Comparison of ENCODE assay signal across 2 cellular contexts in the genomic region with DNA sequence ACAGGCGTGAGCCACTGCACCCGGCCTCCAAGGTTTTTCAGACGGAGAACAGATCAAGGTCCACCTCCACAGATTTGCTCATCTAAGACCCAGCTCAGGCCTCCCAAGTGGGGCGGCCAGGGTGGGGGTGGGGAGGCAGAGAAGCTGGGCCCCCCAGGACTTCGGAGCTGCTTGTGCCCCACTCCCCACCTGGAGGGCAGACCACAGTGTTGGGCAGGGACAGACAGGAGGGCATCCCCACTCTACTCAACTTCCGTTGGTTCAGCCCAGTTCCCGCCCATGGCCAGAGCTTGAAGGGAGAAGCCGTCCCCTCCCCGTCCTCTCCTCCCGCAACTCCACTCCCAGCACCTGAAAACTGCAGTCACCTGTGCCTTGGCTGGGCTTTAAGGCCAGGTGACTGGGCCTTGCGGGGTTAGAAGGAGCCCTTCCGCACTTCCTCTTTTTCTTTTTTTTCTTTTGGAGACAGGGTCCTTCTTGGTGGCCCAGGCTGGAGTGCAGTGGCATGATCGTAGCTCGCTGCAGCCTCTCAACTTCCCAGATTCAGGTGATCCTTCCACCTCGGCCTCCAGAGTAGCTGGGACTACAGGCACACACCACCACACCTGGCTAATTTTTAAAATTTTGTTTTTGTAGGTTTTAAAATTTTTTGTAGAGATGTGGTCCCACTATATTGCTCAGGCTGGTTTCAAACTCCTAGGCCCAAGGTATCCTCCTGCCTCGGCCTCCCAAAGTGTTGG.
TF ChIP-seq lines count a peak whose summit lies in the region.

No MANE protein-coding gene starts in this region.

TF ChIP-seq in GM23338, 12 proteins besides CTCF, POLR2A, EP300 and RAD21:
- no peak for TF ChIP-seq CREB1 (CRISPR knock-in tag; IDR thresholded peaks at IDR 0.05; ENCODE audit: low read depth)

TF ChIP-seq in endothelial cell of umbilical vein, 7 proteins besides CTCF, POLR2A, EP300 and RAD21:
- TF ChIP-seq GATA2 (IDR thresholded peaks at IDR 0.05; ENCODE audit: insufficient read depth, insufficient read length, low read depth, low read length), result no peak
